ENCODE assay signal across 30 cellular contexts in the genomic region with DNA sequence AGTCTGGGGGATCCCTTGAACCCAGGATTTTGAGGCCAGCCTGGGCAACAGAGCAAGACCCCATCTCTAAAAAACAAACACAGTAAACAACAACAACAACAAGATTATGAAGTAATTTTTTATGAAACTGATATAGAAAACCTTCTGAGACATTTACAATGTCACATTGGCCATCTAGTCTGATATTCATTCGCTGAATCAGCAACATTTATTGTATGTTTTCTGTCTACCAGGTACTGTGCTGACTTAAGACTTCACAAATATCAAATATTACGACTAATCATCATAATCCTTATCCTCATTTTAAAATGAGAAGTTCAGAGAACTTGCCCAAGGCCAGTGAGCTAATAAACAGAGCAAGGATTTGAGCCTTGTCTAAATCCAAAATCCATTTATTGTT.
"Had no signal": no experiment of that assay in that cellular context is flagged by ENCODE, and none has a peak within 500 bp of the region (broad histone marks: within the 10 kb centered on the region; RNA-seq: fewer than 3 reads in every experiment).

No MANE protein-coding gene starts in this region.

- H3K27ac ChIP-seq: brain microvascular endothelial cell, skin epidermis, uterus had no signal

- H3K4me3 ChIP-seq: skin epidermis, uterus had no signal

- H3K27me3 Mint-ChIP-seq: activated B cell treated with CpG ODN at 0.5 μM for 24 hours; naive B cell; stimulated activated memory B cell treated with anti-CD40 and anti-IgM and Interleukin-4, amounts not matched to agents 10 μg/mL and 1 μg/mL and 100 μg/mL, for 72 hours; stimulated activated naive CD8-positive, alpha-beta T cell treated with anti-CD3 and anti-CD28 coated beads, Interleukin-15, amount 100 ng/mL, for 72 hours; type B pancreatic cell had no signal

- DNase-seq: activated B cell treated with CpG ODN at 0.5 μM for 24 hours; activated CD4-positive, alpha-beta T cell treated with anti-CD3 and anti-CD28 coated beads, Interleukin-2, amount 50 U/mL, for 1 hour; activated CD8-positive, alpha-beta memory T cell treated with anti-CD3 and anti-CD28 coated beads for 24 hours; activated gamma-delta T cell treated with Interleukin-2 at 50 U/mL for 16 hours; activated T-cell treated with anti-CD3 and anti-CD28 coated beads, Interleukin-2, amount 50 U/mL, for 1 hour; amniotic stem cell; brain microvascular endothelial cell; cortex of kidney; endodermal cell; foreskin fibroblast; hippocampal formation; kidney; left colon; mammary epithelial cell; naive B cell; posterior cingulate gyrus; stimulated activated CD4-positive, alpha-beta T cell treated with anti-CD3 and anti-CD28 coated beads, Interleukin-12 subunit alpha, Interleukin-12 subunit beta, amount 100 ng/mL, for 4 hours; stimulated activated CD4-positive, alpha-beta T cell treated with anti-CD3 and anti-CD28 coated beads, Interleukin-4, amount 100 ng/mL, for 1 hour; stimulated activated naive CD8-positive, alpha-beta T cell treated with anti-CD3 and anti-CD28 coated beads, Interleukin-15, amount 100 ng/mL, for 72 hours; substantia nigra; T-helper 1 cell; uterus had no signal

- H3K4me1 Mint-ChIP-seq: activated B cell treated with CpG ODN at 0.5 μM for 24 hours; stimulated activated memory B cell treated with anti-CD40 and anti-IgM and Interleukin-4, amounts not matched to agents 10 μg/mL and 1 μg/mL and 100 μg/mL, for 72 hours had no signal

- H3K4me1 ChIP-seq: uterus had no signal

- ATAC-seq: activated naive CD4-positive, alpha-beta T cell treated with anti-CD3 and anti-CD28 coated beads, Interleukin-2, amount 50 U/mL, for 72 hours; esophagus mucosa; left colon; sciatic nerve; stimulated activated memory B cell treated with anti-CD40 and anti-IgM and Interleukin-4, amounts not matched to agents 10 μg/mL and 1 μg/mL and 100 μg/mL, for 72 hours; stimulated activated naive CD8-positive, alpha-beta T cell treated with anti-CD3 and anti-CD28 coated beads, Interleukin-15, amount 100 ng/mL, for 72 hours had no signal

- H3K27ac Mint-ChIP-seq: activated B cell treated with CpG ODN at 0.5 μM for 24 hours; endodermal cell; mesothelial cell of epicardium; stimulated activated memory B cell treated with anti-CD40 and anti-IgM and Interleukin-4, amounts not matched to agents 10 μg/mL and 1 μg/mL and 100 μg/mL, for 72 hours; T-helper 2 cell treated with Interferon-gamma antibody and Interleukin-4, amounts not matched to agents 5 μg/mL and 100 μg/mL, for 36 hours; type B pancreatic cell had no signal

- H3K9me3 Mint-ChIP-seq: activated B cell treated with CpG ODN at 0.5 μM for 24 hours; activated naive CD4-positive, alpha-beta T cell treated with anti-CD3 and anti-CD28 coated beads, Interleukin-2, amount 50 U/mL, for 72 hours; endodermal cell; mesothelial cell of epicardium; naive B cell; stimulated activated memory B cell treated with anti-CD40 and anti-IgM and Interleukin-4, amounts not matched to agents 10 μg/mL and 1 μg/mL and 100 μg/mL, for 72 hours; stimulated activated naive CD8-positive, alpha-beta T cell treated with anti-CD3 and anti-CD28 coated beads, Interleukin-15, amount 100 ng/mL, for 72 hours; T-helper 2 cell treated with Interferon-gamma antibody and Interleukin-4, amounts not matched to agents 5 μg/mL and 100 μg/mL, for 36 hours; type B pancreatic cell had no signal

- H3K27me3 ChIP-seq: brain microvascular endothelial cell, uterus had no signal

- H3K4me3 Mint-ChIP-seq: activated B cell treated with CpG ODN at 0.5 μM for 24 hours; endodermal cell; mesothelial cell of epicardium; naive B cell; stimulated activated memory B cell treated with anti-CD40 and anti-IgM and Interleukin-4, amounts not matched to agents 10 μg/mL and 1 μg/mL and 100 μg/mL, for 72 hours; stimulated activated naive CD8-positive, alpha-beta T cell treated with anti-CD3 and anti-CD28 coated beads, Interleukin-15, amount 100 ng/mL, for 72 hours; T-helper 2 cell treated with Interferon-gamma antibody and Interleukin-4, amounts not matched to agents 5 μg/mL and 100 μg/mL, for 36 hours; type B pancreatic cell had no signal

- H3K9me3 ChIP-seq: uterus had no signal

- H3K36me3 ChIP-seq: uterus had no signal

- H3K36me3 Mint-ChIP-seq: activated naive CD4-positive, alpha-beta T cell treated with anti-CD3 and anti-CD28 coated beads, Interleukin-2, amount 50 U/mL, for 72 hours; type B pancreatic cell had no signal
